Comparison of ENCODE assay signal across 16 cellular contexts in the genomic region with DNA sequence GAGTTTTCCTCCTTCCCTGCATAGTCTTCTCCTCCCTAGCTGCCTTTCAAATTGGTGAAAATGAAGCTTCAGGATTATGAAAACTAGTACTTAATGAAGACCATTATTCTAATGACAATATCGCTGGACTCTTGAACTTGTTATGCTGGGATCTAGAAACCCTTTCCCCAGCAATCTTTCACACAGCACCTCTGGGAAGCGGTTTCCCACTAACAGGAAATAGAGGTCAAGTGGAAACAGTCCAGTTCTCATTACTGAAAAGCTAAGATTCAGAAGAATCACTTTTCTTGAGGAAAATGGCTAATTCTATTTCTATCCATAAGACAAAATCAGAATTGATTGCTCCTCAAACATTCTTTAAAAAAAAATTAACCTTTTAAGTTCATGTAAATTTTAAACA. TPM values are rescaled to one million over a fixed set of nuclear protein-coding genes. Genes with fewer than 3 reads are reported as not detected.
DNase-seq lines count a peak whose midpoint lies in the region; ATAC-seq and TF ChIP-seq lines count a peak whose summit lies in the region.
"Had no signal": no experiment of that assay in that cellular context is flagged by ENCODE, and none has a peak within 500 bp of the region (broad histone marks: within the 10 kb centered on the region; RNA-seq: fewer than 3 reads in every experiment).

No MANE protein-coding gene starts in this region.

- H3K27ac Mint-ChIP-seq in activated CD4-positive, alpha-beta memory T cell treated with anti-CD3 and anti-CD28 coated beads for 36 hours = peak overlapping the region; percentile 87
- H3K27ac Mint-ChIP-seq in activated CD4-positive, alpha-beta memory T cell treated with anti-CD3 and anti-CD28 coated beads, Interleukin-2, amount 10 ng/mL, durations not matched to agents 7 days and 5 days = no peak overlapping the region
- H3K27ac Mint-ChIP-seq in neural progenitor cell = no peak overlapping the region

- H3K27me3 ChIP-seq in HCT116 (ENCODE audit: insufficient read depth, low read length) (no peaks in the 10 kb centered on the region), neural progenitor cell (no peaks in the 10 kb centered on the region)
- H3K27me3 ChIP-seq: foreskin keratinocyte, neutrophil, uterus had no signal

- TF ChIP-seq RAD21 in HCT116 (IDR thresholded peaks at IDR 0.05; ENCODE audit: low read depth) = no peak

- intact Hi-C loops in activated CD4-positive, alpha-beta memory T cell treated with anti-CD3 and anti-CD28 coated beads for 36 hours (cut with micrococcal nuclease) = no loop called here
- intact Hi-C loops in HCT116 (cut with micrococcal nuclease) = loop anchor here (1.0 kb wide), 1 partner anchor 98 kb away; no protein-coding TSS in a partner anchor

- CTCF ChIA-PET in activated CD4-positive, alpha-beta memory T cell treated with anti-CD3 and anti-CD28 coated beads for 36 hours (lab: Charles Lee) = interaction anchor here (1.1 to 2.4 kb wide), 7 partner anchors 10 to 133 kb away, joined by 3 to 26 read pairs (median 4); partner anchors contain the start of gene SRSF1
- CTCF ChIA-PET in activated CD4-positive, alpha-beta memory T cell treated with anti-CD3 and anti-CD28 coated beads, Interleukin-2, amount 10 ng/mL, durations not matched to agents 7 days and 5 days (lab: Charles Lee) = interaction anchor here (1.2 to 2.8 kb wide), 5 partner anchors 10 to 157 kb away, joined by 3 to 29 read pairs (median 3); partner anchors contain the start of gene SRSF1
- CTCF ChIA-PET in HCT116 (lab: Charles Lee) = interaction anchor here (1.5 to 15.4 kb wide), 3 partner anchors 10 to 132 kb away, joined by 4 to 288 read pairs (median 57); partner anchors contain the start of gene SRSF1

- H3K27ac ChIP-seq in HCT116 (ENCODE audit: low read depth, low read length) = peak overlapping the region; percentile 96
- no peak overlapping the region for H3K27ac ChIP-seq in neural progenitor cell
- H3K27ac ChIP-seq: foreskin keratinocyte, neutrophil had no signal

- H3K4me2 ChIP-seq in HCT116 (ENCODE audit: low read length) (peak overlapping the region; percentile 89), neural progenitor cell (no peak overlapping the region)

- H2AFZ ChIP-seq in HCT116 (ENCODE audit: low read depth, low read length, poor library complexity, severe bottlenecking) (no peak overlapping the region), neural progenitor cell (replicated peaks) (no peak overlapping the region)

- peaks cover 88% of the 10 kb centered on the region for H3F3A ChIP-seq in neural progenitor cell (ENCODE audit: low read depth)

- H3K4me3 ChIP-seq in HCT116 (replicated peaks in 1 of 2; ENCODE audit: low read depth in 1 of 2, low read length in 2 of 2) (0 out of 4 replicates have a peak overlapping the region, but pooled peaks of 1 of the 2 experiments have one; percentile 73), neural progenitor cell (no peak overlapping the region)
- H3K4me3 ChIP-seq: uterus had no signal

- H3K4me1 ChIP-seq in HCT116 (ENCODE audit: control insufficient read depth in 1 of 2, insufficient read depth in 2 of 2, low read length in 2 of 2) (peaks cover 68 to 86% of the 10 kb centered on the region in 2 experiments), neural progenitor cell (peaks cover 62% of the 10 kb centered on the region)

- H3K9ac ChIP-seq in HCT116 (ENCODE audit: low read length) (peak overlapping the region; percentile 67; the same call in 1 of the 2 replicates), neural progenitor cell (no peak overlapping the region)

- H3K36me3 ChIP-seq in HCT116 (ENCODE audit: control insufficient read depth in 1 of 2, insufficient read depth in 2 of 2, low read length in 2 of 2) = peaks cover 2 to 24% of the 10 kb centered on the region in 2 experiments; a peak in 3 of 4 replicates
- no peaks in the 10 kb centered on the region for H3K36me3 ChIP-seq in neural progenitor cell
- H3K36me3 ChIP-seq: neutrophil, uterus had no signal

- H3K4me3 Mint-ChIP-seq in activated CD4-positive, alpha-beta memory T cell treated with anti-CD3 and anti-CD28 coated beads for 36 hours = no peak overlapping the region
- no peak overlapping the region for H3K4me3 Mint-ChIP-seq in activated CD4-positive, alpha-beta memory T cell treated with anti-CD3 and anti-CD28 coated beads, Interleukin-2, amount 10 ng/mL, durations not matched to agents 7 days and 5 days
- peak overlapping the region; percentile 94 for H3K4me3 Mint-ChIP-seq in neural progenitor cell

- BruUV-seq in HCT116 (replicated peaks; lab: Mats Ljungman, UMichigan) = no TSS peak

- TF ChIP-seq CTCF in HCT116 (IDR thresholded peaks at IDR 0.05 in 2 of 3, conservative IDR thresholded peaks at IDR 0.05 in 1 of 3; ENCODE audit: borderline replicate concordance in 1 of 3, insufficient read depth in 1 of 3, low read depth in 2 of 3, low read length in 2 of 3) = no peak
- no peak for TF ChIP-seq CTCF in neural progenitor cell (IDR thresholded peaks at IDR 0.05)

- TF ChIP-seq POLR2A in HCT116 (IDR thresholded peaks at IDR 0.05; ENCODE audit: borderline replicate concordance, extremely low read depth, insufficient read depth, insufficient read length) = no peak

- ATAC-seq in HCT116 (no peak), HG02571 (IDR thresholded peaks at IDR 0.05; ENCODE audit: unreplicated experiment) (no peak), GM21786 (IDR thresholded peaks at IDR 0.05; ENCODE audit: unreplicated experiment) (no peak), HG03025 (IDR thresholded peaks at IDR 0.05; ENCODE audit: low FRiP score, unreplicated experiment) (no peak)
- ATAC-seq: foreskin keratinocyte had no signal

- H4K20me1 ChIP-seq in HCT116 (ENCODE audit: insufficient read depth) (peaks cover 4% of the 10 kb centered on the region; the same call in 1 of the 2 replicates), neural progenitor cell (ENCODE audit: low read depth) (peaks cover 44% of the 10 kb centered on the region)

- H3K9me3 ChIP-seq in HCT116 (ENCODE audit: control insufficient read depth in 1 of 2, insufficient read depth in 1 of 2, low read depth in 1 of 2, low read length in 2 of 2) (no peaks in the 10 kb centered on the region), neural progenitor cell (ENCODE audit: low read depth) (no peaks in the 10 kb centered on the region)
- H3K9me3 ChIP-seq: neutrophil, uterus had no signal

- H3K9me3 Mint-ChIP-seq in activated CD4-positive, alpha-beta memory T cell treated with anti-CD3 and anti-CD28 coated beads for 36 hours = no peaks in the 10 kb centered on the region
- H3K9me3 Mint-ChIP-seq in activated CD4-positive, alpha-beta memory T cell treated with anti-CD3 and anti-CD28 coated beads, Interleukin-2, amount 10 ng/mL, durations not matched to agents 7 days and 5 days = no peaks in the 10 kb centered on the region
- H3K9me3 Mint-ChIP-seq in neural progenitor cell = no peaks in the 10 kb centered on the region
- H3K9me3 Mint-ChIP-seq: IgD-negative memory B cell had no signal

- H3K4me1 Mint-ChIP-seq in activated CD4-positive, alpha-beta memory T cell treated with anti-CD3 and anti-CD28 coated beads for 36 hours (ENCODE audit: low read depth) = peaks cover 53% of the 10 kb centered on the region
- peaks cover 60% of the 10 kb centered on the region for H3K4me1 Mint-ChIP-seq in activated CD4-positive, alpha-beta memory T cell treated with anti-CD3 and anti-CD28 coated beads, Interleukin-2, amount 10 ng/mL, durations not matched to agents 7 days and 5 days
- peaks cover 77% of the 10 kb centered on the region for H3K4me1 Mint-ChIP-seq in neural progenitor cell

- RAD21 ChIA-PET in HCT116 (lab: Charles Lee; ENCODE audit: low non-redundant PET in 1 of 2, low total read pairs in 2 of 2, uncharacterized antibody in 2 of 2, unreplicated experiment in 2 of 2) = interaction anchor here in 1 of 2 experiments (1.0 to 1.5 kb wide), 3 partner anchors 10 to 140 kb away, joined by 3 to 5 read pairs (median 3); partner anchors contain the start of gene MRPS23

- H3K27me3 Mint-ChIP-seq in activated CD4-positive, alpha-beta memory T cell treated with anti-CD3 and anti-CD28 coated beads for 36 hours = no peaks in the 10 kb centered on the region
- H3K27me3 Mint-ChIP-seq in activated CD4-positive, alpha-beta memory T cell treated with anti-CD3 and anti-CD28 coated beads, Interleukin-2, amount 10 ng/mL, durations not matched to agents 7 days and 5 days = no peaks in the 10 kb centered on the region
- peaks cover 2% of the 10 kb centered on the region for H3K27me3 Mint-ChIP-seq in neural progenitor cell (ENCODE audit: insufficient read depth, low read depth)
- H3K27me3 Mint-ChIP-seq: IgD-negative memory B cell had no signal

- peaks cover 58% of the 10 kb centered on the region for H3K79me2 ChIP-seq in HCT116 (ENCODE audit: insufficient read depth, low read length)
- H3K79me2 ChIP-seq in neural progenitor cell (ENCODE audit: low read depth) = peaks cover 27% of the 10 kb centered on the region

- H3K36me3 Mint-ChIP-seq in activated CD4-positive, alpha-beta memory T cell treated with anti-CD3 and anti-CD28 coated beads for 36 hours = no peaks in the 10 kb centered on the region
- peaks cover 24% of the 10 kb centered on the region for H3K36me3 Mint-ChIP-seq in activated CD4-positive, alpha-beta memory T cell treated with anti-CD3 and anti-CD28 coated beads, Interleukin-2, amount 10 ng/mL, durations not matched to agents 7 days and 5 days (ENCODE audit: low read depth)
- peaks cover 3% of the 10 kb centered on the region for H3K36me3 Mint-ChIP-seq in neural progenitor cell
- H3K36me3 Mint-ChIP-seq: IgD-negative memory B cell had no signal

- no peak for DNase-seq in activated CD4-positive, alpha-beta memory T cell treated with anti-CD3 and anti-CD28 coated beads for 36 hours
- DNase-seq in activated CD4-positive, alpha-beta memory T cell treated with anti-CD3 and anti-CD28 coated beads, Interleukin-2, amount 10 ng/mL, durations not matched to agents 7 days and 5 days = no peak
- DNase-seq in HCT116 (ENCODE audit: low read depth, low spot score) = no peak
- DNase-seq in dermis blood vessel endothelial cell = peak; percentile 28
- no peak for DNase-seq in neural progenitor cell (ENCODE audit: low spot score)
- DNase-seq: amygdala, DMS53, foreskin keratinocyte, NCI-H1417 treated with DMSO at 0.1 percent for 48 hours, T-helper 9 cell, uterus had no signal

- POLR2A ChIA-PET in activated CD4-positive, alpha-beta memory T cell treated with anti-CD3 and anti-CD28 coated beads for 36 hours (lab: Charles Lee) = interaction anchor here (1.2 to 2.8 kb wide), 6 partner anchors 9 to 140 kb away, joined by 3 to 26 read pairs (median 5); partner anchors contain the start of genes MRPS23 and SRSF1
- POLR2A ChIA-PET in activated CD4-positive, alpha-beta memory T cell treated with anti-CD3 and anti-CD28 coated beads, Interleukin-2, amount 10 ng/mL, durations not matched to agents 7 days and 5 days (lab: Charles Lee) = interaction anchor here (1.1 to 5.4 kb wide), 7 partner anchors 9 to 349 kb away, joined by 3 to 61 read pairs (median 8); partner anchors contain the start of genes MRPS23 and SRSF1
- POLR2A ChIA-PET in HCT116 (lab: Charles Lee) = interaction anchor here (0.8 to 4.4 kb wide), 9 partner anchors 11 to 130 kb away, joined by 3 to 30 read pairs (median 6); partner anchors contain the start of genes DYNLL2 and SRSF1

- H3K9me2 ChIP-seq in HCT116 (ENCODE audit: insufficient read depth) = no peaks in the 10 kb centered on the region

RNA-seq across cellular contexts. Expression of gene VEZF1, which starts 2.0 kb away (rescaled TPM):
- total RNA-seq in activated CD4-positive, alpha-beta memory T cell treated with anti-CD3 and anti-CD28 coated beads for 36 hours = 10 to 100 TPM; 26.8 to 29.8 TPM
- total RNA-seq in activated CD4-positive, alpha-beta memory T cell treated with anti-CD3 and anti-CD28 coated beads, Interleukin-2, amount 10 ng/mL, durations not matched to agents 7 days and 5 days = 10 to 100 TPM; 44.6 to 46.6 TPM
- total RNA-seq in HCT116 (2021; ENCODE audit: unreplicated experiment) = 70.2 TPM
- 50.5 and 55.6 TPM in 2 replicates for polyA plus RNA-seq in HCT116 (2012)
- 30.8 and 36.4 TPM in 2 replicates for total RNA-seq in dermis blood vessel endothelial cell
- total RNA-seq in neural progenitor cell (ENCODE audit: low replicate concordance) = 90.4 and 103 TPM in 2 replicates

RNA-seq across cellular contexts. Expression of gene SRSF1, which starts 17.0 kb away (rescaled TPM):
- 100 to 1,000 TPM; 325 to 326 TPM for total RNA-seq in activated CD4-positive, alpha-beta memory T cell treated with anti-CD3 and anti-CD28 coated beads for 36 hours
- total RNA-seq in activated CD4-positive, alpha-beta memory T cell treated with anti-CD3 and anti-CD28 coated beads, Interleukin-2, amount 10 ng/mL, durations not matched to agents 7 days and 5 days = 100 to 1,000 TPM; 298 to 304 TPM
- total RNA-seq in HCT116 (2021; ENCODE audit: unreplicated experiment) (434 TPM), dermis blood vessel endothelial cell (415 and 532 TPM in 2 replicates), neural progenitor cell (ENCODE audit: low replicate concordance) (436 and 556 TPM in 2 replicates)
- 157 and 231 TPM in 2 replicates for polyA plus RNA-seq in HCT116 (2012)

RNA-seq across cellular contexts. Expression of gene CUEDC1, which starts 34.8 kb away (rescaled TPM):
- total RNA-seq in activated CD4-positive, alpha-beta memory T cell treated with anti-CD3 and anti-CD28 coated beads for 36 hours = under 1 TPM; 0.29 to 0.36 TPM
- total RNA-seq in activated CD4-positive, alpha-beta memory T cell treated with anti-CD3 and anti-CD28 coated beads, Interleukin-2, amount 10 ng/mL, durations not matched to agents 7 days and 5 days = under 1 TPM in 1 of 2 experiments, not detected in 1; 0.25 TPM
- 60.2 TPM for total RNA-seq in HCT116 (2021; ENCODE audit: unreplicated experiment)
- polyA plus RNA-seq in HCT116 (2012) = 54.1 and 58.2 TPM in 2 replicates
- 6.5 and 6.8 TPM in 2 replicates for total RNA-seq in dermis blood vessel endothelial cell
- 8.8 and 14.7 TPM in 2 replicates for total RNA-seq in neural progenitor cell (ENCODE audit: low replicate concordance)
- polyA plus RNA-seq: IgD-negative memory B cell had no signal
